ENCODE assay signal across 8 cellular contexts in genomic region chr3:17412950-17413530, GRCh38.
A peak's percentile ranks its signal among the peaks of the same experiment; 100 is the strongest.
DNase-seq lines count a peak whose midpoint lies in the region; ATAC-seq and TF ChIP-seq lines count a peak whose summit lies in the region.

No MANE protein-coding gene starts in this region.

- no peak for TF ChIP-seq POLR2A in lower leg skin (IDR thresholded peaks at IDR 0.05)

- H3K27ac ChIP-seq in SU-DHL-6 (ENCODE audit: low read depth, low read length): no peak overlapping the region
- H3K27ac ChIP-seq in fibroblast of lung (ENCODE audit: insufficient read depth, low read length): no peak overlapping the region
- no peak overlapping the region for H3K27ac ChIP-seq in neuronal stem cell (replicated peaks; ENCODE audit: low read length)

- H2AFZ ChIP-seq in SU-DHL-6 (ENCODE audit: low read depth, low read length, severe bottlenecking) (no peak overlapping the region), fibroblast of lung (ENCODE audit: low read length) (no peak overlapping the region), neuronal stem cell (ENCODE audit: low read length) (no peak overlapping the region)

- H3K36me3 ChIP-seq in SU-DHL-6 (ENCODE audit: low read length): no peaks in the 10 kb centered on the region
- no peaks in the 10 kb centered on the region for H3K36me3 ChIP-seq in fibroblast of lung (ENCODE audit: control insufficient read depth, insufficient read depth, low read length)
- no peaks in the 10 kb centered on the region for H3K36me3 ChIP-seq in neuronal stem cell (replicated peaks in 1 of 2; ENCODE audit: control insufficient read depth in 2 of 2, insufficient read depth in 2 of 2, low read length in 2 of 2)

- H4K8ac ChIP-seq in neuronal stem cell (ENCODE audit: low read depth, low read length): no peak overlapping the region

- H3K79me2 ChIP-seq in SU-DHL-6 (ENCODE audit: insufficient read depth, low read length): no peaks in the 10 kb centered on the region
- no peaks in the 10 kb centered on the region for H3K79me2 ChIP-seq in fibroblast of lung (ENCODE audit: control insufficient read depth, insufficient read depth, low read length)

- no peak overlapping the region for H2BK5ac ChIP-seq in neuronal stem cell (ENCODE audit: low read length)

- H2BK15ac ChIP-seq in neuronal stem cell (ENCODE audit: low read length): no peak overlapping the region

- H4K91ac ChIP-seq in neuronal stem cell (ENCODE audit: low read depth, low read length, poor library complexity): no peak overlapping the region

- H3K18ac ChIP-seq in neuronal stem cell (ENCODE audit: low read length): no peak overlapping the region

- TF ChIP-seq CTCF in AG10803 (conservative IDR thresholded peaks at IDR 0.05; ENCODE audit: low read length): peak; percentile 86
- TF ChIP-seq CTCF in GM12873 (IDR thresholded peaks at IDR 0.05; ENCODE audit: insufficient read depth, low read depth, low read length, missing control alignments): peak; percentile 73
- peak; percentile 59 for TF ChIP-seq CTCF in SU-DHL-6 (IDR thresholded peaks at IDR 0.05; ENCODE audit: insufficient read depth, low read length, poor library complexity, severe bottlenecking)
- peak; percentile 74 to 76 for TF ChIP-seq CTCF in fibroblast of lung (conservative IDR thresholded peaks at IDR 0.05 in 1 of 2, IDR thresholded peaks at IDR 0.05 in 1 of 2; ENCODE audit: low read depth in 1 of 2, low read length in 2 of 2)
- TF ChIP-seq CTCF in lower leg skin (IDR thresholded peaks at IDR 0.05): no peak

- DNase-seq in AG10803 (ENCODE audit: low read depth): peak; percentile 61
- peak; percentile 82 for DNase-seq in NAMALWA (ENCODE audit: low spot score)
- DNase-seq in fibroblast of lung (ENCODE audit: low read depth in 2 of 2): peak; percentile 46 to 69
- DNase-seq in neuronal stem cell (ENCODE audit: low spot score): peak; percentile 43
- no peak for DNase-seq in lower leg skin (ENCODE audit: low spot score in 2 of 2)

- H3K79me1 ChIP-seq in neuronal stem cell (ENCODE audit: low read depth, low read length): no peaks in the 10 kb centered on the region

- H4K20me1 ChIP-seq in SU-DHL-6 (ENCODE audit: low read depth, low read length) (no peaks in the 10 kb centered on the region), fibroblast of lung (ENCODE audit: control insufficient read depth, extremely low read depth, insufficient read depth, low read length) (no peaks in the 10 kb centered on the region)

- peak; percentile 90 for ATAC-seq in HG02588 (IDR thresholded peaks at IDR 0.05; ENCODE audit: unreplicated experiment)

- no peaks in the 10 kb centered on the region for H3F3A ChIP-seq in SU-DHL-6 (ENCODE audit: insufficient read depth)

- H3K4me1 ChIP-seq in fibroblast of lung (ENCODE audit: control insufficient read depth, extremely low read depth, insufficient read depth, low read length) (no peaks in the 10 kb centered on the region), neuronal stem cell (ENCODE audit: control insufficient read depth in 2 of 2, insufficient read depth in 1 of 2, low read depth in 1 of 2, low read length in 2 of 2) (no peaks in the 10 kb centered on the region)

- H2BK120ac ChIP-seq in neuronal stem cell (ENCODE audit: low read depth, low read length): no peak overlapping the region

- H3K9ac ChIP-seq in SU-DHL-6 (ENCODE audit: low read length) (no peak overlapping the region), fibroblast of lung (ENCODE audit: insufficient read depth, low read length) (no peak overlapping the region), neuronal stem cell (ENCODE audit: low read depth, low read length, poor library complexity) (no peak overlapping the region)

- H2BK12ac ChIP-seq in neuronal stem cell (ENCODE audit: low read length): no peak overlapping the region

- no peak overlapping the region for H2AK5ac ChIP-seq in neuronal stem cell (ENCODE audit: low read depth, low read length)

- H3K27me3 ChIP-seq in SU-DHL-6 (ENCODE audit: low read length): no peaks in the 10 kb centered on the region
- no peaks in the 10 kb centered on the region for H3K27me3 ChIP-seq in fibroblast of lung (ENCODE audit: control insufficient read depth, insufficient read depth, low read length)
- H3K27me3 ChIP-seq in neuronal stem cell (ENCODE audit: control insufficient read depth in 3 of 3, insufficient read depth in 3 of 3, low read depth in 1 of 3, low read length in 3 of 3): no peaks in the 10 kb centered on the region

- no peak overlapping the region for H3K23ac ChIP-seq in neuronal stem cell (ENCODE audit: low read depth, low read length, poor library complexity)

- H3K9me2 ChIP-seq in SU-DHL-6 (replicated peaks; ENCODE audit: insufficient read depth, low read length): no peaks in the 10 kb centered on the region

- no peak overlapping the region for H3K4me2 ChIP-seq in SU-DHL-6 (ENCODE audit: low read depth, low read length, poor library complexity, severe bottlenecking)
- no peak overlapping the region for H3K4me2 ChIP-seq in fibroblast of lung (ENCODE audit: extremely low read depth, insufficient read depth, low read length)
- no peak overlapping the region for H3K4me2 ChIP-seq in neuronal stem cell (ENCODE audit: insufficient read depth, low read length, poor library complexity, severe bottlenecking)

- H3K4ac ChIP-seq in neuronal stem cell (ENCODE audit: low read length): no peak overlapping the region

- no peaks in the 10 kb centered on the region for H3K9me3 ChIP-seq in SU-DHL-6 (ENCODE audit: insufficient read depth, low read length)
- no peaks in the 10 kb centered on the region for H3K9me3 ChIP-seq in fibroblast of lung (ENCODE audit: control insufficient read depth, insufficient read depth, low read depth, low read length)
- peaks cover 0 to 4% of the 10 kb centered on the region in 2 donors for H3K9me3 ChIP-seq in neuronal stem cell (replicated peaks in 1 of 2; ENCODE audit: control insufficient read depth in 2 of 2, insufficient read depth in 1 of 2, low read depth in 1 of 2, low read length in 2 of 2)

- no peak overlapping the region for H3K14ac ChIP-seq in neuronal stem cell (ENCODE audit: low read length)

- intact Hi-C loops in lower leg skin (cut with DNase I; ENCODE audit: low total_unique reads): no loop called here

- H3K4me3 ChIP-seq in AG10803 (ENCODE audit: low read length): no peak overlapping the region
- H3K4me3 ChIP-seq in SU-DHL-6 (ENCODE audit: insufficient read depth, low read length, poor library complexity, severe bottlenecking): no peak overlapping the region
- H3K4me3 ChIP-seq in fibroblast of lung (replicated peaks in 1 of 4; ENCODE audit: control extremely low read depth in 1 of 4, insufficient read depth in 1 of 4, low read depth in 3 of 4, low read length in 4 of 4): no peak overlapping the region
- H3K4me3 ChIP-seq in neuronal stem cell (ENCODE audit: low read length in 2 of 2): no peak overlapping the region
- no peak overlapping the region for H3K4me3 ChIP-seq in lower leg skin (ENCODE audit: low read depth, poor library complexity, severe bottlenecking)

Comparison
In these comparisons a context has a peak if more than half of its experiments do, and no peak if none do; other contexts are left out.
1. DNase-seq: peak in AG10803 (single experiment), NAMALWA (single experiment), fibroblast of lung (2 of 2) and neuronal stem cell (single experiment); none in lower leg skin (0 of 2).
2. CTCF ChIP-seq: peak in AG10803 (single experiment), GM12873 (single experiment), SU-DHL-6 (single experiment) and fibroblast of lung (2 of 2); none in lower leg skin (0 of 3).